ENCODE assay signal across 25 cellular contexts in genomic region chr13:58594978-58595600, GRCh38.
"Had no signal": no experiment of that assay in that cellular context is flagged by ENCODE, and none has a peak within 500 bp of the region (broad histone marks: within the 10 kb centered on the region; RNA-seq: fewer than 3 reads in every experiment).

No MANE protein-coding gene starts in this region.

- H3K9me3 ChIP-seq: left lung, lower lobe of right lung, neutrophil, ovary, suprapubic skin, thoracic aorta, tibial artery, uterus had no signal

- FAIRE-seq: islet of Langerhans, kidney had no signal

- H3K27ac ChIP-seq: left lung, lower lobe of right lung, neutrophil, ovary, skin epidermis, spleen, suprapubic skin, thoracic aorta, tibial artery, uterus had no signal

- DNase-seq: hippocampal formation; immature natural killer cell; kidney; left colon; left lung; lower lobe of right lung; mammary epithelial cell; mesenchymal stem cell; naive B cell; natural killer cell; occipital lobe; ovary; right cardiac atrium; spleen; stimulated activated CD4-positive, alpha-beta T cell treated with anti-CD3 and anti-CD28 coated beads, Interleukin-4, amount 100 ng/mL, for 24 hours; stimulated activated naive CD4-positive, alpha-beta T cell; tibial artery; uterus had no signal

- ATAC-seq: left colon; left lung; lower lobe of right lung; natural killer cell; right cardiac atrium; sciatic nerve; stimulated activated effector memory CD8-positive, alpha-beta T cell treated with anti-CD3 and anti-CD28 coated beads, Interleukin-12 subunit alpha, Interleukin-12 subunit beta, amount 100 ng/mL, for 72 hours had no signal

- H3K27me3 ChIP-seq: left lung, neutrophil, ovary, spleen, suprapubic skin, tibial artery, uterus had no signal

- H3K4me3 ChIP-seq: left lung, lower lobe of right lung, ovary, skin epidermis, spleen, suprapubic skin, thoracic aorta, tibial artery, uterus had no signal

- H3K36me3 ChIP-seq: left lung, lower lobe of right lung, neutrophil, ovary, spleen, suprapubic skin, thoracic aorta, tibial artery, uterus had no signal

- H3K4me1 ChIP-seq: left lung, lower lobe of right lung, spleen, suprapubic skin, tibial artery, uterus had no signal
